1 cellular context compared by ENCODE assay signal in genomic region chr9:136328011-136328621, GRCh38.
TF ChIP-seq lines count a peak whose summit lies in the region.

No MANE protein-coding gene starts in this region.

TF ChIP-seq in GM23338, 12 proteins besides CTCF, POLR2A, EP300 and RAD21 (continued from another document):
- TF ChIP-seq ZNF462 (CRISPR knock-in tag; IDR thresholded peaks at IDR 0.05) (no peak), ETS1 (IDR thresholded peaks at IDR 0.05) (no peak), EZH2phosphoT487 (IDR thresholded peaks at IDR 0.05; ENCODE audit: unreplicated experiment) (no peak), EZH2 (IDR thresholded peaks at IDR 0.05; ENCODE audit: low read depth, unreplicated experiment) (no peak), ZNF331 (CRISPR knock-in tag; IDR thresholded peaks at IDR 0.05; ENCODE audit: low read depth) (no peak)
